In genomic region chr7:151199196-151199874, GRCh38 we compare ENCODE assay signal across 1 cellular context.
TF ChIP-seq lines count a peak whose summit lies in the region.

No MANE protein-coding gene starts in this region.

TF ChIP-seq in GM23338, 12 proteins besides CTCF, POLR2A, EP300 and RAD21 (continued from another document):
- TF ChIP-seq, protein P1, sequence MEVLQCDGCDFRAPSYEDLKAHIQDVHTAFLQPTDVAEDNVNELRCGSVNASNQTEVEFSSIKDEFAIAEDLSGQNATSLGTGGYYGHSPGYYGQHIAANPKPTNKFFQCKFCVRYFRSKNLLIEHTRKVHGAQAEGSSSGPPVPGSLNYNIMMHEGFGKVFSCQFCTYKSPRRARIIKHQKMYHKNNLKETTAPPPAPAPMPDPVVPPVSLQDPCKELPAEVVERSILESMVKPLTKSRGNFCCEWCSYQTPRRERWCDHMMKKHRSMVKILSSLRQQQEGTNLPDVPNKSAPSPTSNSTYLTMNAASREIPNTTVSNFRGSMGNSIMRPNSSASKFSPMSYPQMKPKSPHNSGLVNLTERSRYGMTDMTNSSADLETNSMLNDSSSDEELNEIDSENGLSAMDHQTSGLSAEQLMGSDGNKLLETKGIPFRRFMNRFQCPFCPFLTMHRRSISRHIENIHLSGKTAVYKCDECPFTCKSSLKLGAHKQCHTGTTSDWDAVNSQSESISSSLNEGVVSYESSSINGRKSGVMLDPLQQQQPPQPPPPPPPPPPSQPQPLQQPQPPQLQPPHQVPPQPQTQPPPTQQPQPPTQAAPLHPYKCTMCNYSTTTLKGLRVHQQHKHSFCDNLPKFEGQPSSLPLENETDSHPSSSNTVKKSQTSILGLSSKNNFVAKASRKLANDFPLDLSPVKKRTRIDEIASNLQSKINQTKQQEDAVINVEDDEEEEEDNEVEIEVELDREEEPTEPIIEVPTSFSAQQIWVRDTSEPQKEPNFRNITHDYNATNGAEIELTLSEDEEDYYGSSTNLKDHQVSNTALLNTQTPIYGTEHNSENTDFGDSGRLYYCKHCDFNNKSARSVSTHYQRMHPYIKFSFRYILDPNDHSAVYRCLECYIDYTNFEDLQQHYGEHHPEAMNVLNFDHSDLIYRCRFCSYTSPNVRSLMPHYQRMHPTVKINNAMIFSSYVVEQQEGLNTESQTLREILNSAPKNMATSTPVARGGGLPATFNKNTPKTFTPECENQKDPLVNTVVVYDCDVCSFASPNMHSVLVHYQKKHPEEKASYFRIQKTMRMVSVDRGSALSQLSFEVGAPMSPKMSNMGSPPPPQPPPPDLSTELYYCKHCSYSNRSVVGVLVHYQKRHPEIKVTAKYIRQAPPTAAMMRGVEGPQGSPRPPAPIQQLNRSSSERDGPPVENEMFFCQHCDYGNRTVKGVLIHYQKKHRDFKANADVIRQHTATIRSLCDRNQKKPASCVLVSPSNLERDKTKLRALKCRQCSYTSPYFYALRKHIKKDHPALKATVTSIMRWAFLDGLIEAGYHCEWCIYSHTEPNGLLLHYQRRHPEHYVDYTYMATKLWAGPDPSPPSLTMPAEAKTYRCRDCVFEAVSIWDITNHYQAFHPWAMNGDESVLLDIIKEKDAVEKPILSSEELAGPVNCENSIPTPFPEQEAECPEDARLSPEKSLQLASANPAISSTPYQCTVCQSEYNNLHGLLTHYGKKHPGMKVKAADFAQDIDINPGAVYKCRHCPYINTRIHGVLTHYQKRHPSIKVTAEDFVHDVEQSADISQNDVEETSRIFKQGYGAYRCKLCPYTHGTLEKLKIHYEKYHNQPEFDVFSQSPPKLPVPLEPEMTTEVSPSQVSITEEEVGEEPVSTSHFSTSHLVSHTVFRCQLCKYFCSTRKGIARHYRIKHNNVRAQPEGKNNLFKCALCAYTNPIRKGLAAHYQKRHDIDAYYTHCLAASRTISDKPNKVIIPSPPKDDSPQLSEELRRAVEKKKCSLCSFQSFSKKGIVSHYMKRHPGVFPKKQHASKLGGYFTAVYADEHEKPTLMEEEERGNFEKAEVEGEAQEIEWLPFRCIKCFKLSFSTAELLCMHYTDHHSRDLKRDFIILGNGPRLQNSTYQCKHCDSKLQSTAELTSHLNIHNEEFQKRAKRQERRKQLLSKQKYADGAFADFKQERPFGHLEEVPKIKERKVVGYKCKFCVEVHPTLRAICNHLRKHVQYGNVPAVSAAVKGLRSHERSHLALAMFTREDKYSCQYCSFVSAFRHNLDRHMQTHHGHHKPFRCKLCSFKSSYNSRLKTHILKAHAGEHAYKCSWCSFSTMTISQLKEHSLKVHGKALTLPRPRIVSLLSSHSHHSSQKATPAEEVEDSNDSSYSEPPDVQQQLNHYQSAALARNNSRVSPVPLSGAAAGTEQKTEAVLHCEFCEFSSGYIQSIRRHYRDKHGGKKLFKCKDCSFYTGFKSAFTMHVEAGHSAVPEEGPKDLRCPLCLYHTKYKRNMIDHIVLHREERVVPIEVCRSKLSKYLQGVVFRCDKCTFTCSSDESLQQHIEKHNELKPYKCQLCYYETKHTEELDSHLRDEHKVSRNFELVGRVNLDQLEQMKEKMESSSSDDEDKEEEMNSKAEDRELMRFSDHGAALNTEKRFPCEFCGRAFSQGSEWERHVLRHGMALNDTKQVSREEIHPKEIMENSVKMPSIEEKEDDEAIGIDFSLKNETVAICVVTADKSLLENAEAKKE (CRISPR knock-in tag; IDR thresholded peaks at IDR 0.05), result no peak
- TF ChIP-seq POLR2AphosphoS5 (IDR thresholded peaks at IDR 0.05; ENCODE audit: low read depth) (no peak), EZH2 (IDR thresholded peaks at IDR 0.05; ENCODE audit: low read depth, unreplicated experiment) (no peak), ZNF114 (CRISPR knock-in tag; IDR thresholded peaks at IDR 0.05) (no peak)
